Comparison of ENCODE assay signal across 23 cellular contexts in the genomic region with DNA sequence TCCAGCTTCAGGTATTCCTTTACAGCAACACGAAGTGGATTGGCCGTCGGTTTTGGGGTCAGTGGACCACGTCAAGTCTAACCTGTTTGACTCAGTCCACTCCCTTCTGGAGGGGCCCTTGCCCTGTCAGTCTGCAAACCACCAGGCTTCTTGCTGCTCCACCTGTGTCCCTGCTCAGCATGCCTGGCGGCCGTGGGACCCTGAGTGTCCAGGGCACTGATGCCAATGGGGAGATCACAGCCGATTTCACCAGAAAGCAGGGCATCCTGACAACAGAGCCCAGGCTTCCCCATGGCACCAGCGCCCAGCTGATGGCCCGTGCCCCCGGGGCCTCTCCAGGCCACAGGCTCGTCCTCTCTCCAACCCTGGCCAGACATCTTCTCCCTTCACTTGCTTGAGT. TPM values are rescaled to one million over a fixed set of nuclear protein-coding genes. Genes with fewer than 3 reads are reported as not detected.
DNase-seq lines count a peak whose midpoint lies in the region; ATAC-seq, FAIRE-seq and TF ChIP-seq lines count a peak whose summit lies in the region.
"Had no signal": no experiment of that assay in that cellular context is flagged by ENCODE, and none has a peak within 500 bp of the region (broad histone marks: within the 10 kb centered on the region; RNA-seq: fewer than 3 reads in every experiment).

No MANE protein-coding gene starts in this region.

- H2BK5ac ChIP-seq in H1 (ENCODE audit: low read depth, low read length), result no peak overlapping the region

- intact Hi-C loops in lower leg skin (cut with DNase I; ENCODE audit: low total_unique reads) (no loop called here), tibial artery (cut with DNase I; ENCODE audit: low total_unique reads) (no loop called here)

- H3K9me3 Mint-ChIP-seq in activated T-cell treated with anti-CD3 and anti-CD28 coated beads, Interleukin-2, amount 50 U/mL, for 24 hours, result no peaks in the 10 kb centered on the region

- no peak for TF ChIP-seq POLR2A in H1 (IDR thresholded peaks at IDR 0.05; ENCODE audit: control extremely low read depth in 1 of 2, low read depth in 2 of 2, low read length in 2 of 2)
- no peak for TF ChIP-seq POLR2A in lower leg skin (IDR thresholded peaks at IDR 0.05)

- no peaks in the 10 kb centered on the region for H3K23me2 ChIP-seq in H1 (ENCODE audit: low read depth, low read length)

- H4K8ac ChIP-seq in H1 (ENCODE audit: extremely low read depth, insufficient read depth, low read length), result no peak overlapping the region

- no peak for TF ChIP-seq EP300 in H1 (IDR thresholded peaks at IDR 0.05; ENCODE audit: borderline replicate concordance in 1 of 2, low read depth in 2 of 2, low read length in 2 of 2)

- peak overlapping the region; percentile 26 for H4K91ac ChIP-seq in H1 (replicated peaks; ENCODE audit: insufficient read length, low read length)

- 92% methylated on average over 11 of the region's 11 CpGs; no CpG with 5 or more reads in 1 of the 2 experiments for WGBS in H1 (ENCODE audit: extremely low coverage in 1 of 2, insufficient coverage in 1 of 2, insufficient read length in 1 of 2, insufficient replicate concordance in 2 of 2, low coverage in 1 of 2, low lambda C conversion rate in 2 of 2, missing lambda C conversion rate in 1 of 2), 2 experiments
- WGBS in lower leg skin, 2 donors, result 86 to 89% methylated on average over 10 to 11 of the region's 11 CpGs

- H3K27ac Mint-ChIP-seq in activated T-cell treated with anti-CD3 and anti-CD28 coated beads, Interleukin-2, amount 50 U/mL, for 24 hours, result no peak overlapping the region
- H3K27ac Mint-ChIP-seq: IgD-negative memory B cell had no signal

- no peaks in the 10 kb centered on the region for H3K36me3 Mint-ChIP-seq in activated T-cell treated with anti-CD3 and anti-CD28 coated beads, Interleukin-2, amount 50 U/mL, for 24 hours (ENCODE audit: low read depth)
- H3K36me3 Mint-ChIP-seq: CD8-positive, alpha-beta memory T cell; IgD-negative memory B cell had no signal

- no peaks in the 10 kb centered on the region for H3K79me1 ChIP-seq in H1 (ENCODE audit: low read depth, low read length)

- H3K14ac ChIP-seq in H1 (ENCODE audit: insufficient read length), result no peak overlapping the region

- no peak for ATAC-seq in HG03571 (IDR thresholded peaks at IDR 0.05; ENCODE audit: unreplicated experiment)
- ATAC-seq: GM12878 had no signal

- TF ChIP-seq RAD21 in H1 (IDR thresholded peaks at IDR 0.05 in 1 of 2, conservative IDR thresholded peaks at IDR 0.05 in 1 of 2; ENCODE audit: low read depth in 2 of 2, low read length in 2 of 2), result no peak

- FAIRE-seq in H1 (lab: Jason Lieb, UNC), result no peak
- FAIRE-seq: GM12878, HTR-8/SVneo had no signal

- H3K4ac ChIP-seq in H1 (replicated peaks; ENCODE audit: insufficient read length, low read depth, low read length), result peak overlapping the region; percentile 69

- H3K27me3 Mint-ChIP-seq in activated T-cell treated with anti-CD3 and anti-CD28 coated beads, Interleukin-2, amount 50 U/mL, for 24 hours, result no peaks in the 10 kb centered on the region
- H3K27me3 Mint-ChIP-seq: IgD-negative memory B cell had no signal

- H4K5ac ChIP-seq in H1 (ENCODE audit: insufficient read length, low read depth, low read length), result no peak overlapping the region

- H3K27ac ChIP-seq in H1 (ENCODE audit: low read depth, low read length) (no peak overlapping the region), tibial artery (no peak overlapping the region)
- H3K27ac ChIP-seq: BLaER1 treated with 17β-estradiol and CSF1 and Interleukin-3, amounts not matched to agents 10 nM and 100 nM; PC-9; RWPE1 had no signal

- no peaks in the 10 kb centered on the region for H3K36me3 ChIP-seq in H1 (ENCODE audit: control insufficient read depth in 2 of 4, insufficient read depth in 4 of 4, low read length in 3 of 4)
- no peaks in the 10 kb centered on the region for H3K36me3 ChIP-seq in tibial artery
- H3K36me3 ChIP-seq: BLaER1 treated with 17β-estradiol and CSF1 and Interleukin-3, amounts not matched to agents 10 nM and 100 nM; HAP-1 had no signal

- CTCF ChIA-PET in H1 (lab: Charles Lee; ENCODE audit: partially characterized antibody), result interaction anchor here (0.9 to 1.5 kb wide), 4 partner anchors 11 to 38 kb away, joined by 3 to 5 read pairs (median 4); no protein-coding TSS in a partner anchor

- no peak overlapping the region for H2BK120ac ChIP-seq in H1 (replicated peaks; ENCODE audit: low read depth, low read length)

- POLR2A ChIA-PET in H1 (lab: Charles Lee; ENCODE audit: partially characterized antibody), result no interaction called here

- no peak overlapping the region for H3K23ac ChIP-seq in H1 (ENCODE audit: insufficient read length)

- no peak overlapping the region for H3K4me3 Mint-ChIP-seq in activated T-cell treated with anti-CD3 and anti-CD28 coated beads, Interleukin-2, amount 50 U/mL, for 24 hours
- H3K4me3 Mint-ChIP-seq: IgD-negative memory B cell had no signal

- H2BK15ac ChIP-seq in H1 (ENCODE audit: low read length), result no peak overlapping the region

- no peak overlapping the region for H2AK5ac ChIP-seq in H1 (ENCODE audit: low read depth, low read length)

- H3K18ac ChIP-seq in H1 (ENCODE audit: extremely low read depth, low read length), result no peak overlapping the region

- no peak overlapping the region for H3K56ac ChIP-seq in H1 (replicated peaks; ENCODE audit: insufficient read length, low read depth, low read length)

- H2BK12ac ChIP-seq in H1 (ENCODE audit: low read depth, low read length), result peak overlapping the region; percentile 62; the same call in 1 of the 2 replicates

- no peak for TF ChIP-seq CTCF in H1 (IDR thresholded peaks at IDR 0.05; ENCODE audit: control extremely low read depth in 1 of 3, insufficient read depth in 1 of 3, low read depth in 1 of 3, low read length in 3 of 3)
- no peak for TF ChIP-seq CTCF in lower leg skin (IDR thresholded peaks at IDR 0.05)
- no peak for TF ChIP-seq CTCF in tibial artery (IDR thresholded peaks at IDR 0.05)

- H3K4me3 ChIP-seq in H1 (ENCODE audit: extremely low read depth in 1 of 4, insufficient read depth in 2 of 4, low read depth in 3 of 4, low read length in 4 of 4) (no peak overlapping the region), lower leg skin (ENCODE audit: low read depth, poor library complexity, severe bottlenecking) (no peak overlapping the region), tibial artery (no peak overlapping the region)
- H3K4me3 ChIP-seq: BLaER1 treated with 17β-estradiol and CSF1 and Interleukin-3, amounts not matched to agents 10 nM and 100 nM; GM12878; HAP-1; PC-9 had no signal

- no peak overlapping the region for H3K4me2 ChIP-seq in H1 (ENCODE audit: insufficient read depth in 1 of 2, low read depth in 2 of 2, low read length in 2 of 2)
- H3K4me2 ChIP-seq: BLaER1 treated with 17β-estradiol and CSF1 and Interleukin-3, amounts not matched to agents 10 nM and 100 nM; PC-9 had no signal

- H3K9ac ChIP-seq in H1 (replicated peaks in 1 of 4; ENCODE audit: extremely low read depth in 1 of 4, low read depth in 3 of 4, low read length in 3 of 4), result no peak overlapping the region
- H3K9ac ChIP-seq: BLaER1 treated with 17β-estradiol and CSF1 and Interleukin-3, amounts not matched to agents 10 nM and 100 nM had no signal

- no peaks in the 10 kb centered on the region for H3K4me1 Mint-ChIP-seq in activated T-cell treated with anti-CD3 and anti-CD28 coated beads, Interleukin-2, amount 50 U/mL, for 24 hours (ENCODE audit: low read depth)
- H3K4me1 Mint-ChIP-seq: CD8-positive, alpha-beta memory T cell; IgD-negative memory B cell had no signal

- H2AFZ ChIP-seq in H1 (ENCODE audit: low read length), result no peak overlapping the region
- H2AFZ ChIP-seq: PC-9 had no signal

- H3K4me1 ChIP-seq in H1 (replicated peaks in 1 of 4; ENCODE audit: control insufficient read depth in 3 of 4, insufficient read depth in 4 of 4, low read length in 3 of 4), result peaks cover 6 to 25% (median 18%) of the 10 kb centered on the region in 4 experiments
- H3K4me1 ChIP-seq in tibial artery, result peaks cover 0 to 26% (median 20%) of the 10 kb centered on the region in 4 donors
- H3K4me1 ChIP-seq: BLaER1 treated with 17β-estradiol and CSF1 and Interleukin-3, amounts not matched to agents 10 nM and 100 nM; HAP-1 had no signal

- peak overlapping the region; percentile 86; the same call in 1 of the 2 replicates for H2BK20ac ChIP-seq in H1 (ENCODE audit: low read length)

- H3K27me3 ChIP-seq in H1 (replicated peaks in 1 of 4; ENCODE audit: control insufficient read depth in 3 of 4, extremely low read depth in 1 of 4, insufficient read depth in 3 of 4, low read length in 3 of 4) (no peaks in the 10 kb centered on the region), tibial artery (no peaks in the 10 kb centered on the region)
- H3K27me3 ChIP-seq: BLaER1 treated with 17β-estradiol and CSF1 and Interleukin-3, amounts not matched to agents 10 nM and 100 nM had no signal

- H3K9me3 ChIP-seq in H1 (ENCODE audit: insufficient read depth in 2 of 2, low read depth in 1 of 2, low read length in 1 of 2) (no peaks in the 10 kb centered on the region), tibial artery (no peaks in the 10 kb centered on the region)
- H3K9me3 ChIP-seq: HAP-1 had no signal

- no peaks in the 10 kb centered on the region for H4K20me1 ChIP-seq in H1 (replicated peaks in 1 of 2; ENCODE audit: control insufficient read depth in 1 of 2, insufficient read depth in 2 of 2, low read length in 2 of 2)
- H4K20me1 ChIP-seq: BLaER1 treated with 17β-estradiol and CSF1 and Interleukin-3, amounts not matched to agents 10 nM and 100 nM had no signal

- H3K79me2 ChIP-seq in H1 (ENCODE audit: control insufficient read depth in 1 of 2, insufficient read depth in 2 of 2, low read length in 2 of 2), result no peaks in the 10 kb centered on the region

- peak; percentile 18 for DNase-seq in activated T-cell treated with anti-CD3 and anti-CD28 coated beads, Interleukin-2, amount 50 U/mL, for 24 hours
- DNase-seq in activated T-cell treated with anti-CD3 and anti-CD28 coated beads, Interleukin-2, amount 50 U/mL, for 1 hour, result no peak
- DNase-seq in H1 (ENCODE audit: low read depth in 1 of 2, low spot score in 2 of 2) (no peak), lower leg skin (ENCODE audit: low spot score in 2 of 2) (peak; percentile 10 to 82), tibial artery (peak; percentile 14 to 58), OCI-M1 (lab: John Stamatoyannopoulos, UW) (no peak), hypothalamus (lab: John Stamatoyannopoulos, UW) (no peak)
- DNase-seq: DMS53, EL, Karpas-422, NCI-H1436, NCI-H1930, NCI-H345, NCI-H524 treated with DMSO at 0.1 percent for 48 hours, PC-9 had no signal

TF ChIP-seq in H1, 55 proteins besides CTCF, POLR2A, EP300 and RAD21 (continues in another document):
- no peak for TF ChIP-seq ASH2L (IDR thresholded peaks at IDR 0.05; ENCODE audit: low read length)

RNA-seq across cellular contexts. Expression of a gene that starts 41.2 kb away (rescaled TPM):
- total RNA-seq in H1 (2021; fragmentation: NEBNext Ultra II Directional; extraction: Animal tissue kit (Norgen Biotek cat#: 25700)), result 72.8 and 74.6 TPM in 2 replicates
- polyA plus RNA-seq in H1 (2011; rRNA removed), result 37.4 and 61.3 TPM in 2 replicates
- 37.9 TPM for polyA plus RNA-seq in H1 (2011; cell fraction: cytosol; rRNA removed)
- 51.0 TPM for polyA plus RNA-seq in H1 (2011; cell fraction: nucleus; rRNA removed)
- 44.2 to 60.1 TPM (median 56.3 TPM) in 4 replicates for polyA plus RNA-seq in H1 (2012, experiment 1 of 2)
- polyA plus RNA-seq in H1 (2012, experiment 2 of 2), result 57.3 TPM
- 41.0 TPM for polyA plus RNA-seq in H1 (2013, experiment 1 of 2)
- 45.1 TPM for polyA plus RNA-seq in H1 (2013, experiment 2 of 2)
- 26.9 and 34.9 TPM in 2 replicates for polyA minus RNA-seq in H1 (2011; rRNA and poly(A)+ RNA removed)
- polyA minus RNA-seq in H1 (2011; cell fraction: cytosol; rRNA and poly(A)+ RNA removed), result 49.1 TPM
- 74.6 TPM for polyA minus RNA-seq in H1 (2011; cell fraction: nucleus; rRNA and poly(A)+ RNA removed)
- total RNA-seq in lower leg skin, result 10 to 100 TPM; 50.2 to 88.9 (median 69.3) TPM

Comparison
In these comparisons a context has a peak if more than half of its experiments do, and no peak if none do; other contexts are left out.
1. DNase-seq: peak in activated T-cell treated with anti-CD3 and anti-CD28 coated beads, Interleukin-2, amount 50 U/mL, for 24 hours (single experiment), lower leg skin (2 of 2) and tibial artery (2 of 2); none in activated T-cell treated with anti-CD3 and anti-CD28 coated beads, Interleukin-2, amount 50 U/mL, for 1 hour (single experiment), H1 (0 of 2), OCI-M1 (single experiment) and hypothalamus (0 of 51).